8 cellular contexts compared by ENCODE assay signal in the genomic region with DNA sequence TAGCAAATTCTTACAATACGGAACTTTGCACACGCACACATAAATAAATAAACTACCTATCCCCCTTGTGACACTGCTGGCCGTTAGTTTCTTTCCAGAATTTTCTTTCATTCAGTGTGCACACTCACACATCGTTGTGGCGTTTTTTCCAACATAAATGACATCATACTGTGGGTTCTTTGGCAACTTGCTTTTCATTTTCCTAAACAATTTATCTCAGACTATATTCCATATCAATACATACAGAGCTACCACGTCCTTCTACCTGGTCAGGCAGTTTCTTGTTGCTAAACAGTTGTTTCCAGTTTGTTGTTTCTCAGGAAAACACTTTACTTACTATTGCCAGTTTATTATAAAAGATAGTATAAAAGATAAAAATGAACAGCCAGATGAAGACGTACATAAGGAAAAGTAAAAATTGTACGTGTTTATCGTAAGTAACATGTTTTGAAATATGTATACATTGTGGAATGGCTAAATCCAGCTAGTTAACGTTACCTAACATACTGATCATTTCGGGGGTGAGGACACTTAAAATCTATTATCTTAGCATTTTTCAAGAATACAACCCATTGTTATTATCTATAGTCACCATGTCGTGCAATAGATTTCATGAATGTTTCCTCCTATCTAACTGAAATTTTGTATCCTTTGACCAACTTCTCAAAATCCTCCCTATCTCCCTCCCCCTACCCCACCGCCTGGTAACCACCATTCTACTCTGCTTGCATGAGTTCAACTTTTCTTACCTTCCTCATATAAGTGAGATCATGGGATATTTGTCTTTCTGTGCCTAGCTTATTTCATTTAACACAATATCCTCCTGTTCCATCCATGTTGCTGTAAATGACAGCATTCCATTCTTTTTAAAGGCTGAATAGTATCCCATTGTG. TPM values are rescaled to one million over a fixed set of nuclear protein-coding genes. Genes with fewer than 3 reads are reported as not detected.
DNase-seq lines count a peak whose midpoint lies in the region; ATAC-seq and TF ChIP-seq lines count a peak whose summit lies in the region.

No MANE protein-coding gene starts in this region.

- TF ChIP-seq CTCF in C4-2B (conservative IDR thresholded peaks at IDR 0.05) (no peak), nephron progenitor cell (IDR thresholded peaks at IDR 0.05) (no peak)

- ATAC-seq in GM18502 (IDR thresholded peaks at IDR 0.05; ENCODE audit: poor library complexity, unreplicated experiment): no peak

- H3K27me3 Mint-ChIP-seq in nephron progenitor cell (ENCODE audit: low read depth, poor library complexity): peaks cover 3% of the 10 kb centered on the region

- H3K4me3 Mint-ChIP-seq in nephron progenitor cell: peak overlapping the region; percentile 94

- peaks cover 15% of the 10 kb centered on the region for H3K9me3 Mint-ChIP-seq in nephron progenitor cell

- DNase-seq in NOMO-1 (lab: John Stamatoyannopoulos, UW; ENCODE audit: unreplicated experiment in 2 of 2): peak; percentile 51 to 74
- peak; percentile 35 for DNase-seq in dermis blood vessel endothelial cell
- DNase-seq in nephron progenitor cell: no peak
- DNase-seq in NCI-H82 treated with DMSO at 0.1 percent for 48 hours (lab: John Stamatoyannopoulos, UW; ENCODE audit: unreplicated experiment): no peak
- no peak for DNase-seq in activated gamma-delta T cell (lab: John Stamatoyannopoulos, UW)
- no peak for DNase-seq in NCI-H1105 treated with DMSO at 0.1 percent for 48 hours (lab: John Stamatoyannopoulos, UW)

- H3K36me3 Mint-ChIP-seq in nephron progenitor cell (ENCODE audit: low read depth): peaks cover 14% of the 10 kb centered on the region

- peak overlapping the region; percentile 98; the same call in 1 of the 2 replicates for H3K27ac ChIP-seq in C4-2B

- no peak overlapping the region for H3K27ac Mint-ChIP-seq in nephron progenitor cell

- peaks cover 35% of the 10 kb centered on the region for H3K4me1 Mint-ChIP-seq in nephron progenitor cell

RNA-seq across cellular contexts. Expression of gene TP53RK, which starts 1.2 kb away (rescaled TPM):
- 11.8 and 15.8 TPM in 2 replicates for total RNA-seq in dermis blood vessel endothelial cell

RNA-seq across cellular contexts. Expression of gene SLC2A10, which starts 19.0 kb away (rescaled TPM):
- 16.0 and 16.7 TPM in 2 replicates for total RNA-seq in dermis blood vessel endothelial cell

RNA-seq across cellular contexts. Expression of gene SLC13A3, which starts 39.2 kb away (rescaled TPM):
- total RNA-seq in dermis blood vessel endothelial cell: 0.05 TPM in 1 of 2 replicates, not detected in the other

Comparison
In these comparisons a context has a peak if more than half of its experiments do, and no peak if none do; other contexts are left out.
1. DNase-seq: peak in NOMO-1 (2 of 2) and dermis blood vessel endothelial cell (single experiment); none in nephron progenitor cell (single experiment), NCI-H82 treated with DMSO at 0.1 percent for 48 hours (single experiment), activated gamma-delta T cell (single experiment) and NCI-H1105 treated with DMSO at 0.1 percent for 48 hours (single experiment).